18 cellular contexts compared by ENCODE assay signal in genomic region chr10:103100620-103101019, GRCh38.
A peak's percentile ranks its signal among the peaks of the same experiment; 100 is the strongest.
DNase-seq lines count a peak whose midpoint lies in the region; ATAC-seq, FAIRE-seq and TF ChIP-seq lines count a peak whose summit lies in the region.
"Had no signal": no experiment of that assay in that cellular context is flagged by ENCODE, and none has a peak within 500 bp of the region (broad histone marks: within the 10 kb centered on the region; RNA-seq: fewer than 3 reads in every experiment).

No MANE protein-coding gene starts in this region.

- H3K36me3 ChIP-seq in endothelial cell of umbilical vein (ENCODE audit: control insufficient read depth in 2 of 2, extremely low read depth in 1 of 2, insufficient read depth in 2 of 2, low read length in 2 of 2) (peaks cover 10 to 34% of the 10 kb centered on the region in 2 experiments), spleen (peaks cover 0 to 100% (median 74%) of the 10 kb centered on the region in 6 donors)

- no peak overlapping the region for H3K4me3 Mint-ChIP-seq in WTC11
- no peak overlapping the region for H3K4me3 Mint-ChIP-seq in osteocyte (ENCODE audit: unreplicated experiment)
- H3K4me3 Mint-ChIP-seq: CD4-positive, alpha-beta memory T cell; HFFc6 had no signal

- H3K27me3 Mint-ChIP-seq in WTC11 (ENCODE audit: low read depth) (no peaks in the 10 kb centered on the region), osteocyte (ENCODE audit: unreplicated experiment) (no peaks in the 10 kb centered on the region)
- H3K27me3 Mint-ChIP-seq: CD4-positive, alpha-beta memory T cell had no signal

- H3K4me2 ChIP-seq in endothelial cell of umbilical vein (ENCODE audit: insufficient read depth, low read length) = no peak overlapping the region

- WGBS in spleen, 5 donors = 70 to 94% (median 90%) methylated on average over 2 of the region's 2 CpGs

- H3K79me2 ChIP-seq in endothelial cell of umbilical vein (ENCODE audit: control insufficient read depth, insufficient read depth, low read length) = no peaks in the 10 kb centered on the region

- TF ChIP-seq CTCF in WTC11 (IDR thresholded peaks at IDR 0.05) (no peak), endothelial cell of umbilical vein (IDR thresholded peaks at IDR 0.05; ENCODE audit: extremely low read depth in 1 of 2, insufficient read depth in 1 of 2, low read depth in 1 of 2, low read length in 2 of 2) (no peak), osteocyte (IDR thresholded peaks at IDR 0.05) (no peak), spleen (IDR thresholded peaks at IDR 0.05 in 8 of 11, conservative IDR thresholded peaks at IDR 0.05 in 3 of 11) (no peak)

- DNase-seq in WTC11 (ENCODE audit: low spot score) (no peak), endothelial cell of umbilical vein (ENCODE audit: low read depth, low spot score) (no peak), osteocyte (ENCODE audit: extremely low spot score, unreplicated experiment) (peak; percentile 36), cardiac septum (ENCODE audit: low spot score) (no peak), spleen (no peak)
- DNase-seq: C1 segment of cervical spinal cord; Calu3; CD4-positive, alpha-beta memory T cell; COR-L47; DMS53; DMS79 treated with DMSO at 0.1 percent for 48 hours; GF-D8; GOT3; HFFc6 had no signal

- no TSS peak for BruUV-seq in endothelial cell of umbilical vein (replicated peaks; lab: Mats Ljungman, UMichigan)

- H2AFZ ChIP-seq in endothelial cell of umbilical vein (ENCODE audit: low read depth, low read length) = no peak overlapping the region

- intact Hi-C loops in endothelial cell of umbilical vein (cut with micrococcal nuclease) (no loop called here), cardiac septum (cut with DNase I) (no loop called here), spleen (cut with DNase I; ENCODE audit: low total_unique reads) (no loop called here)

- H3K36me3 Mint-ChIP-seq in WTC11 (peaks cover 30% of the 10 kb centered on the region), osteocyte (ENCODE audit: unreplicated experiment) (peaks cover 41% of the 10 kb centered on the region)

- no peaks in the 10 kb centered on the region for H3K9me1 ChIP-seq in endothelial cell of umbilical vein (replicated peaks; ENCODE audit: control insufficient read depth, extremely low read depth, insufficient read depth, low read length)

- no peak overlapping the region for H3K9ac ChIP-seq in endothelial cell of umbilical vein (replicated peaks; ENCODE audit: extremely low read depth, insufficient read depth, low read length)

- H3K4me1 Mint-ChIP-seq in WTC11 = peaks cover 14% of the 10 kb centered on the region
- no peaks in the 10 kb centered on the region for H3K4me1 Mint-ChIP-seq in osteocyte (ENCODE audit: unreplicated experiment)

- POLR2A ChIA-PET in WTC11 (lab: Charles Lee) = interaction anchor here (0.8 kb wide), 1 partner anchor 23 kb away, joined by 3 read pairs; no protein-coding TSS in a partner anchor
- POLR2A ChIA-PET in endothelial cell of umbilical vein (lab: Charles Lee) = no interaction called here

- H3K4me1 ChIP-seq in endothelial cell of umbilical vein (ENCODE audit: control insufficient read depth, extremely low read depth, insufficient read depth, low read length) = no peaks in the 10 kb centered on the region
- H3K4me1 ChIP-seq in spleen = no peaks in the 10 kb centered on the region

- no peaks in the 10 kb centered on the region for H3K9me3 Mint-ChIP-seq in WTC11
- H3K9me3 Mint-ChIP-seq in osteocyte (ENCODE audit: unreplicated experiment) = no peaks in the 10 kb centered on the region
- H3K9me3 Mint-ChIP-seq: CD4-positive, alpha-beta memory T cell; HFFc6 had no signal

- H3K27me3 ChIP-seq in endothelial cell of umbilical vein (ENCODE audit: control insufficient read depth in 2 of 2, insufficient read depth in 2 of 2, low read length in 2 of 2) (no peaks in the 10 kb centered on the region), spleen (replicated peaks in 1 of 7) (no peaks in the 10 kb centered on the region)

- peak; percentile 51 for ATAC-seq in WTC11
- no peak for ATAC-seq in HG03342 (IDR thresholded peaks at IDR 0.05; ENCODE audit: unreplicated experiment)

- H3K9me3 ChIP-seq in endothelial cell of umbilical vein (replicated peaks; ENCODE audit: control insufficient read depth, insufficient read depth, low read length) = no peaks in the 10 kb centered on the region
- H3K9me3 ChIP-seq in spleen = no peaks in the 10 kb centered on the region
- H3K9me3 ChIP-seq: HAP-1 had no signal

- no peaks in the 10 kb centered on the region for H4K20me1 ChIP-seq in endothelial cell of umbilical vein (replicated peaks; ENCODE audit: control insufficient read depth, extremely low read depth, insufficient read depth, low read length)

- H3K27ac ChIP-seq in endothelial cell of umbilical vein (ENCODE audit: insufficient read depth, low read depth, low read length) = no peak overlapping the region
- H3K27ac ChIP-seq in spleen = no peak overlapping the region

- dilution Hi-C loops in endothelial cell of umbilical vein (cut with MboI; ENCODE audit: extremely low pct_ligation_motif_present, low sequenced_read_pairs) = no loop called here

- CTCF ChIA-PET in WTC11 (lab: Charles Lee) (interaction anchor here (1.2 to 3.1 kb wide), 3 partner anchors 10 to 144 kb away, joined by 3 to 22 read pairs (median 7); no protein-coding TSS in a partner anchor), endothelial cell of umbilical vein (lab: Charles Lee) (interaction anchor here (1.3 to 9.7 kb wide), 3 partner anchors 10 to 143 kb away, joined by 3 to 87 read pairs (median 9); no protein-coding TSS in a partner anchor)

- FAIRE-seq in endothelial cell of umbilical vein (lab: Jason Lieb, UNC) = peak; percentile 12
- FAIRE-seq: GM12891, H54 had no signal

- H3K27ac Mint-ChIP-seq in WTC11 = no peak overlapping the region
- no peak overlapping the region for H3K27ac Mint-ChIP-seq in osteocyte (ENCODE audit: unreplicated experiment)
- H3K27ac Mint-ChIP-seq: CD4-positive, alpha-beta memory T cell; HFFc6 had no signal

- H3K4me3 ChIP-seq in endothelial cell of umbilical vein (replicated peaks in 1 of 3; ENCODE audit: insufficient read depth in 1 of 3, low read depth in 1 of 3, low read length in 3 of 3) = no peak overlapping the region
- no peak overlapping the region for H3K4me3 ChIP-seq in spleen
- H3K4me3 ChIP-seq: HAP-1 had no signal

- TF ChIP-seq POLR2A in endothelial cell of umbilical vein (IDR thresholded peaks at IDR 0.05; ENCODE audit: low read depth, low read length) = no peak
- no peak for TF ChIP-seq POLR2A in spleen (IDR thresholded peaks at IDR 0.05)

TF ChIP-seq in WTC11, 78 proteins besides CTCF, POLR2A, EP300 and RAD21 (continues in another document):
- no peak for TF ChIP-seq TEAD1 (CRISPR knock-in tag; IDR thresholded peaks at IDR 0.05)
- TF ChIP-seq NR1H2 (CRISPR knock-in tag; IDR thresholded peaks at IDR 0.05) = no peak
- TF ChIP-seq SMAD3 (CRISPR knock-in tag; IDR thresholded peaks at IDR 0.05; ENCODE audit: borderline replicate concordance) = no peak
- no peak for TF ChIP-seq CBFB (CRISPR knock-in tag; IDR thresholded peaks at IDR 0.05; ENCODE audit: low read depth)
- TF ChIP-seq ZNF425 (CRISPR knock-in tag; conservative IDR thresholded peaks at IDR 0.05) = no peak

TF ChIP-seq in endothelial cell of umbilical vein, 7 proteins besides CTCF, POLR2A, EP300 and RAD21:
- TF ChIP-seq MAX (IDR thresholded peaks at IDR 0.05; ENCODE audit: insufficient read depth, insufficient read length) = no peak
